ENCODE assay signal across 10 cellular contexts in the genomic region with DNA sequence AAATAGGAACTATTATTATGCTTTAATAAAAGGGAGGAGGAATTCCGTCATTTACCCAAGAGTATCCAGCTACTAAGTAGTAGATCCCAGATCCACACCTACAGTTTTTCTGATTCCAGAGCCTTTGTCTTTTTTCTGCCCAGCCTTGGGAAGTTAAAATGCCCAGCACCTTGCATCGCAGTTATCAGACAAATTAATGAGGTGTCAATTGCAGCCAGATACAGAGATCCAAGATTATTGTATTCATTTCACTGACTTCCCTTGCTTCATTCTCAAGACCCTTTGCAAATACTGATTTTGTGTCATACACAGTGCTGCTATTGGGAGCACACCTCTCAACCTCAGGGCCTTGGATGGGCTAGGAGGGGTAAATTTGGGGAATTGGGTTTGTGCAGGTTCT. TPM values are rescaled to one million over a fixed set of nuclear protein-coding genes. Genes with fewer than 3 reads are reported as not detected.
A peak's percentile ranks its signal among the peaks of the same experiment; 100 is the strongest.
DNase-seq lines count a peak whose midpoint lies in the region; ATAC-seq and TF ChIP-seq lines count a peak whose summit lies in the region.
"Had no signal": no experiment of that assay in that cellular context is flagged by ENCODE, and none has a peak within 500 bp of the region (broad histone marks: within the 10 kb centered on the region; RNA-seq: fewer than 3 reads in every experiment).

No MANE protein-coding gene starts in this region.

- H3K27ac Mint-ChIP-seq in activated naive CD4-positive, alpha-beta T cell treated with anti-CD3 and anti-CD28 coated beads, Interleukin-2, amount 50 U/mL, for 24 hours, result peak overlapping the region; percentile 100
- no peak overlapping the region for H3K27ac Mint-ChIP-seq in memory B cell
- no peak overlapping the region for H3K27ac Mint-ChIP-seq in chondrocyte (ENCODE audit: unreplicated experiment)

- intact Hi-C loops in ascending aorta (cut with DNase I) (loop anchor here (5.0 to 10.0 kb wide), 3 partner anchors 104 to 334 kb away; partner anchors contain the start of gene IL1RL2), upper lobe of right lung (cut with DNase I) (loop anchor here (10.0 kb wide), 1 partner anchor 112 kb away; no protein-coding TSS in a partner anchor)

- H3K27me3 ChIP-seq in ascending aorta, result no peaks in the 10 kb centered on the region
- no peaks in the 10 kb centered on the region for H3K27me3 ChIP-seq in upper lobe of right lung
- H3K27me3 ChIP-seq: BE2C had no signal

- no peak for TF ChIP-seq CTCF in ascending aorta (IDR thresholded peaks at IDR 0.05)
- TF ChIP-seq CTCF in upper lobe of right lung (IDR thresholded peaks at IDR 0.05), result no peak
- TF ChIP-seq CTCF in chondrocyte (IDR thresholded peaks at IDR 0.05), result no peak

- peak overlapping the region; percentile 66 to 91 for H3K4me3 ChIP-seq in ascending aorta
- H3K4me3 ChIP-seq in upper lobe of right lung, result peak overlapping the region; percentile 67

- H3K9me3 ChIP-seq in ascending aorta (no peaks in the 10 kb centered on the region), upper lobe of right lung (no peaks in the 10 kb centered on the region)
- H3K9me3 ChIP-seq: BE2C had no signal

- peaks cover 57% of the 10 kb centered on the region for H3K4me1 Mint-ChIP-seq in activated naive CD4-positive, alpha-beta T cell treated with anti-CD3 and anti-CD28 coated beads, Interleukin-2, amount 50 U/mL, for 24 hours
- H3K4me1 Mint-ChIP-seq in memory B cell (peaks cover 27% of the 10 kb centered on the region), chondrocyte (ENCODE audit: low read depth) (peaks cover 7% of the 10 kb centered on the region)

- no peak for ATAC-seq in memory B cell (ENCODE audit: low read depth)
- no peak for ATAC-seq in upper lobe of right lung
- ATAC-seq in GM21447 (IDR thresholded peaks at IDR 0.05; ENCODE audit: unreplicated experiment), result no peak
- ATAC-seq in HG02678 (IDR thresholded peaks at IDR 0.05; ENCODE audit: unreplicated experiment), result no peak

- H3K27ac ChIP-seq in ascending aorta, result no peak overlapping the region
- peak overlapping the region; percentile 86 for H3K27ac ChIP-seq in upper lobe of right lung

- H3K36me3 Mint-ChIP-seq in activated naive CD4-positive, alpha-beta T cell treated with anti-CD3 and anti-CD28 coated beads, Interleukin-2, amount 50 U/mL, for 24 hours, result peaks cover 2% of the 10 kb centered on the region
- H3K36me3 Mint-ChIP-seq in memory B cell (peaks cover under 1% of the 10 kb centered on the region), chondrocyte (ENCODE audit: low read depth) (no peaks in the 10 kb centered on the region)

- H3K27me3 Mint-ChIP-seq in activated naive CD4-positive, alpha-beta T cell treated with anti-CD3 and anti-CD28 coated beads, Interleukin-2, amount 50 U/mL, for 24 hours, result no peaks in the 10 kb centered on the region
- H3K27me3 Mint-ChIP-seq in memory B cell (no peaks in the 10 kb centered on the region), chondrocyte (ENCODE audit: low read depth) (peaks cover 17% of the 10 kb centered on the region)

- H3K9me3 Mint-ChIP-seq in activated naive CD4-positive, alpha-beta T cell treated with anti-CD3 and anti-CD28 coated beads, Interleukin-2, amount 50 U/mL, for 24 hours, result no peaks in the 10 kb centered on the region
- no peaks in the 10 kb centered on the region for H3K9me3 Mint-ChIP-seq in memory B cell
- no peaks in the 10 kb centered on the region for H3K9me3 Mint-ChIP-seq in chondrocyte (ENCODE audit: low read depth)

- H3K36me3 ChIP-seq in ascending aorta (no peaks in the 10 kb centered on the region), upper lobe of right lung (no peaks in the 10 kb centered on the region)
- H3K36me3 ChIP-seq: BE2C had no signal

- no peak for DNase-seq in activated naive CD4-positive, alpha-beta T cell (lab: John Stamatoyannopoulos, UW)
- DNase-seq in ascending aorta (ENCODE audit: low spot score in 2 of 2) (no peak), memory B cell (ENCODE audit: low spot score in 2 of 2) (no peak), upper lobe of right lung (no peak), chondrocyte (ENCODE audit: low spot score) (no peak)
- DNase-seq: BE2C, NCI-H1930 had no signal

- H3K4me3 Mint-ChIP-seq in activated naive CD4-positive, alpha-beta T cell treated with anti-CD3 and anti-CD28 coated beads, Interleukin-2, amount 50 U/mL, for 24 hours, result peak overlapping the region; percentile 99
- H3K4me3 Mint-ChIP-seq in memory B cell, result peak overlapping the region; percentile 49
- H3K4me3 Mint-ChIP-seq in chondrocyte (ENCODE audit: unreplicated experiment), result no peak overlapping the region

- H3K4me1 ChIP-seq in ascending aorta, result peaks cover 2 to 3% of the 10 kb centered on the region in 2 donors
- H3K4me1 ChIP-seq in upper lobe of right lung, result no peaks in the 10 kb centered on the region
- H3K4me1 ChIP-seq: BE2C had no signal

RNA-seq across cellular contexts. Expression of gene IL18R1, which starts 1.1 kb away (rescaled TPM):
- total RNA-seq in ascending aorta, result 1.9 TPM
- total RNA-seq in upper lobe of right lung, result 26.5 TPM
- total RNA-seq in chondrocyte, result 0.37 to 1.1 TPM (median 0.49 TPM) in 3 replicates

RNA-seq across cellular contexts. Expression of gene IL1RL1, which starts 45.4 kb away (rescaled TPM):
- total RNA-seq in ascending aorta (3.4 TPM), upper lobe of right lung (46.5 TPM), chondrocyte (not detected in 3 replicates)

Comparison
In these comparisons a context has a peak if more than half of its experiments do, and no peak if none do; other contexts are left out.
1. RNA of gene IL1RL1, which starts 45.4 kb away (total RNA-seq): 46.5 TPM in upper lobe of right lung (single experiment); 3.4 TPM in ascending aorta (single experiment) and not detected in chondrocyte; every median in the first group is over 10 times any median in the second.